In the genomic region with DNA sequence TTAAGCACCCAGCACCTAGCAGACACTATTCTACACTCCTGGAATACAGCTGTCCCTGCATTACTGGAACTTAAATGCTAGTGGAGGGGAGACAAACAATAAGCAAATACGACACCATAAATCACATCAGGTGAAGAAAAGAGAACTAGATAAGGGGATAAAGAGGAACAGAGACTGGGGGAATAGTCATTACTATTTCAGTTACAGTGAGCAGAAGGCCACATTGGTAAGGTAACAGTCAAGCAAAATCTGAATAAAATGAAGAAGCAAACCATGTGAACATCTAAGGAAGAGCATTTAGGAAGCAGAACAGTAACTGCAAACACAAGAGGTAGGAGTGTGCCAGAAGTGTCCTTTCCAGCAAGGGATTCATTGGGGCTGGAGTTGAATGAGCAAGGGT, we compare ENCODE assay signal across 25 cellular contexts.
"Had no signal": no experiment of that assay in that cellular context is flagged by ENCODE, and none has a peak within 500 bp of the region (broad histone marks: within the 10 kb centered on the region; RNA-seq: fewer than 3 reads in every experiment).

No MANE protein-coding gene starts in this region.

- H3K27ac Mint-ChIP-seq: naive B cell; naive thymus-derived CD8-positive, alpha-beta T cell; natural killer cell treated with Interleukin-12 subunit alpha and Interleukin-12 subunit beta and Interleukin-15 and Interleukin-18, amount 100 ng/mL, for 72 hours; neural progenitor cell; progenitor cell of endocrine pancreas; stimulated activated effector memory CD8-positive, alpha-beta T cell treated with anti-CD3 and anti-CD28 coated beads, Interleukin-12 subunit alpha, Interleukin-12 subunit beta, amount 100 ng/mL, for 72 hours; stimulated activated naive CD8-positive, alpha-beta T cell treated with anti-CD3 and anti-CD28 coated beads, Interleukin-15, Interleukin-2, amounts not matched to agents 100 ng/mL and 50 ng/mL, for 24 hours had no signal

- ATAC-seq: naive thymus-derived CD8-positive, alpha-beta T cell; natural killer cell treated with Interleukin-12 subunit alpha and Interleukin-12 subunit beta and Interleukin-15 and Interleukin-18, amount 100 ng/mL, for 72 hours; psoas muscle; right cardiac atrium; right lobe of liver; stimulated activated effector memory CD8-positive, alpha-beta T cell treated with anti-CD3 and anti-CD28 coated beads, Interleukin-12 subunit alpha, Interleukin-12 subunit beta, amount 100 ng/mL, for 72 hours had no signal

- FAIRE-seq: small intestine had no signal

- H3K36me3 Mint-ChIP-seq: naive B cell; naive thymus-derived CD8-positive, alpha-beta T cell; natural killer cell treated with Interleukin-12 subunit alpha and Interleukin-12 subunit beta and Interleukin-15 and Interleukin-18, amount 100 ng/mL, for 72 hours; stimulated activated effector memory CD8-positive, alpha-beta T cell treated with anti-CD3 and anti-CD28 coated beads, Interleukin-12 subunit alpha, Interleukin-12 subunit beta, amount 100 ng/mL, for 72 hours had no signal

- H3K4me1 Mint-ChIP-seq: naive B cell; naive thymus-derived CD8-positive, alpha-beta T cell; stimulated activated effector memory CD8-positive, alpha-beta T cell treated with anti-CD3 and anti-CD28 coated beads, Interleukin-12 subunit alpha, Interleukin-12 subunit beta, amount 100 ng/mL, for 72 hours had no signal

- H3K27me3 Mint-ChIP-seq: stimulated activated naive CD8-positive, alpha-beta T cell treated with anti-CD3 and anti-CD28 coated beads, Interleukin-15, Interleukin-2, amounts not matched to agents 100 ng/mL and 50 ng/mL, for 24 hours had no signal

- H3K4me3 Mint-ChIP-seq: naive B cell; naive thymus-derived CD8-positive, alpha-beta T cell; natural killer cell treated with Interleukin-12 subunit alpha and Interleukin-12 subunit beta and Interleukin-15 and Interleukin-18, amount 100 ng/mL, for 72 hours; neural progenitor cell; stimulated activated effector memory CD8-positive, alpha-beta T cell treated with anti-CD3 and anti-CD28 coated beads, Interleukin-12 subunit alpha, Interleukin-12 subunit beta, amount 100 ng/mL, for 72 hours; stimulated activated naive CD8-positive, alpha-beta T cell treated with anti-CD3 and anti-CD28 coated beads, Interleukin-15, Interleukin-2, amounts not matched to agents 100 ng/mL and 50 ng/mL, for 24 hours had no signal

- DNase-seq: naive B cell; naive thymus-derived CD8-positive, alpha-beta T cell; occipital lobe; ovary; posterior cingulate gyrus; psoas muscle; right cardiac atrium; right lobe of liver; sigmoid colon; small intestine; stimulated activated CD4-positive, alpha-beta T cell treated with anti-CD3 and anti-CD28 coated beads, Interleukin-15, amount 100 ng/mL, for 24 hours; stimulated activated CD4-positive, alpha-beta T cell treated with anti-CD3 and anti-CD28 coated beads, Interleukin-2, amount 100 ng/mL, for 24 hours; stimulated activated CD4-positive, alpha-beta T cell treated with anti-CD3 and anti-CD28 coated beads, Interleukin-2, amount 100 ng/mL, for 48 hours; stimulated activated CD4-positive, alpha-beta T cell treated with anti-CD3 and anti-CD28 coated beads, Interleukin-4, amount 100 ng/mL, for 24 hours; stimulated activated naive CD4-positive, alpha-beta T cell treated with Interleukin-2 at 50 U/mL for 16 hours; stomach; thyroid gland; trophoblast cell; upper lobe of left lung; uterus had no signal

- H3K9me3 Mint-ChIP-seq: neural progenitor cell had no signal
